1 cellular context compared by ENCODE assay signal in genomic region chr14:104933721-104934379, GRCh38.
TF ChIP-seq lines count a peak whose summit lies in the region.

No MANE protein-coding gene starts in this region.

TF ChIP-seq in H1, 55 proteins besides CTCF, POLR2A, EP300 and RAD21:
- no peak for TF ChIP-seq KDM4A (IDR thresholded peaks at IDR 0.05; ENCODE audit: low read depth, low read length, severe bottlenecking)
- no peak for TF ChIP-seq ATF2 (IDR thresholded peaks at IDR 0.05; ENCODE audit: low read length)
- TF ChIP-seq JUND (IDR thresholded peaks at IDR 0.05; ENCODE audit: low read length): no peak
- no peak for TF ChIP-seq TCF12 (IDR thresholded peaks at IDR 0.05; ENCODE audit: low read depth, low read length)
- no peak for TF ChIP-seq RXRA (IDR thresholded peaks at IDR 0.05; ENCODE audit: insufficient read depth, low read depth, low read length)
- no peak for TF ChIP-seq CBX8 (IDR thresholded peaks at IDR 0.05; ENCODE audit: borderline replicate concordance, low read depth, low read length)
- TF ChIP-seq, protein P1, sequence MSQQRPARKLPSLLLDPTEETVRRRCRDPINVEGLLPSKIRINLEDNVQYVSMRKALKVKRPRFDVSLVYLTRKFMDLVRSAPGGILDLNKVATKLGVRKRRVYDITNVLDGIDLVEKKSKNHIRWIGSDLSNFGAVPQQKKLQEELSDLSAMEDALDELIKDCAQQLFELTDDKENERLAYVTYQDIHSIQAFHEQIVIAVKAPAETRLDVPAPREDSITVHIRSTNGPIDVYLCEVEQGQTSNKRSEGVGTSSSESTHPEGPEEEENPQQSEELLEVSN (IDR thresholded peaks at IDR 0.05): no peak
- no peak for TF ChIP-seq RNF2 (IDR thresholded peaks at IDR 0.05; ENCODE audit: borderline replicate concordance, low read depth, low read length, missing control alignments, poor library complexity, severe bottlenecking)
- TF ChIP-seq ZNF274 (IDR thresholded peaks at IDR 0.05; ENCODE audit: borderline replicate concordance, extremely low read depth, low read length): no peak
